ENCODE assay signal across 32 cellular contexts in genomic region chr12:51163795-51164194, GRCh38.
"Had no signal": no experiment of that assay in that cellular context is flagged by ENCODE, and none has a peak within 500 bp of the region (broad histone marks: within the 10 kb centered on the region; RNA-seq: fewer than 3 reads in every experiment).

No MANE protein-coding gene starts in this region.

- H3K4me3 ChIP-seq: adrenal gland, breast epithelium, cardiac muscle cell, coronary artery, esophagus squamous epithelium had no signal

- H3K36me3 ChIP-seq: adrenal gland, breast epithelium, cardiac muscle cell, WERI-Rb-1 had no signal

- FAIRE-seq: endometrium, endothelial cell of umbilical vein, frontal cortex had no signal

- DNase-seq: activated CD4-positive, alpha-beta memory T cell treated with anti-CD3 and anti-CD28 coated beads for 36 hours; activated CD4-positive, alpha-beta T cell treated with anti-CD3 and anti-CD28 coated beads for 36 hours; activated CD4-positive, alpha-beta T cell treated with anti-CD3 and anti-CD28 coated beads, Interleukin-2, amount 10 ng/mL, durations not matched to agents 24 days and 14 days; activated CD4-positive, CD25-positive, alpha-beta regulatory T cell; activated CD4-positive, CD25-positive, alpha-beta regulatory T cell treated with anti-CD3 and anti-CD28 coated beads, Interleukin-2, amount 50 U/mL, for 72 hours; activated CD8-positive, alpha-beta T cell treated with anti-CD3 and anti-CD28 coated beads, Interleukin-2, amount 10 ng/mL, durations not matched to agents 7 days and 5 days; activated gamma-delta T cell; activated naive CD4-positive, alpha-beta T cell; activated naive CD4-positive, alpha-beta T cell treated with anti-CD3 and anti-CD28 coated beads, Interleukin-2, amount 10 ng/mL, durations not matched to agents 7 days and 5 days; activated T-cell treated with anti-CD3 and anti-CD28 coated beads, Interleukin-2, amount 50 U/mL, for 48 hours; adrenal gland; amygdala; aorta; central memory CD4-positive, alpha-beta T cell; dermis blood vessel endothelial cell; effector CD4-positive, alpha-beta T cell; esophagus squamous epithelium; hippocampal formation; T-helper 1 cell; T-helper 17 cell; T1000; WERI-Rb-1 had no signal

- H3K27me3 Mint-ChIP-seq: activated CD4-positive, alpha-beta memory T cell treated with anti-CD3 and anti-CD28 coated beads for 36 hours; activated CD4-positive, alpha-beta T cell treated with anti-CD3 and anti-CD28 coated beads for 36 hours; activated CD4-positive, alpha-beta T cell treated with anti-CD3 and anti-CD28 coated beads, Interleukin-2, amount 10 ng/mL, durations not matched to agents 24 days and 14 days; activated naive CD4-positive, alpha-beta T cell treated with anti-CD3 and anti-CD28 coated beads, Interleukin-2, amount 10 ng/mL, durations not matched to agents 7 days and 5 days; T-helper 17 cell had no signal

- H3K9me3 Mint-ChIP-seq: activated CD4-positive, alpha-beta memory T cell treated with anti-CD3 and anti-CD28 coated beads for 36 hours; activated CD4-positive, alpha-beta T cell treated with anti-CD3 and anti-CD28 coated beads, Interleukin-2, amount 10 ng/mL, durations not matched to agents 24 days and 14 days; activated naive CD4-positive, alpha-beta T cell treated with anti-CD3 and anti-CD28 coated beads, Interleukin-2, amount 10 ng/mL, durations not matched to agents 7 days and 5 days; activated naive CD4-positive, alpha-beta T cell treated with anti-CD3 and anti-CD28 coated beads, Interleukin-2, amount 50 U/mL, for 72 hours; T-helper 2 cell treated with Interferon-gamma antibody and Interleukin-4, amounts not matched to agents 5 μg/mL and 100 μg/mL, for 36 hours had no signal

- H3K9me3 ChIP-seq: adrenal gland, breast epithelium, esophagus squamous epithelium had no signal

- H3K27me3 ChIP-seq: adrenal gland, breast epithelium, cardiac muscle cell, esophagus squamous epithelium had no signal

- H3K27ac Mint-ChIP-seq: activated CD4-positive, alpha-beta memory T cell treated with anti-CD3 and anti-CD28 coated beads for 36 hours; activated CD4-positive, alpha-beta T cell treated with anti-CD3 and anti-CD28 coated beads for 36 hours; activated CD4-positive, alpha-beta T cell treated with anti-CD3 and anti-CD28 coated beads, Interleukin-2, amount 10 ng/mL, durations not matched to agents 24 days and 14 days; activated CD8-positive, alpha-beta T cell treated with anti-CD3 and anti-CD28 coated beads, Interleukin-2, amount 10 ng/mL, durations not matched to agents 7 days and 5 days; activated naive CD4-positive, alpha-beta T cell treated with anti-CD3 and anti-CD28 coated beads, Interleukin-2, amount 10 ng/mL, durations not matched to agents 7 days and 5 days; activated naive CD4-positive, alpha-beta T cell treated with anti-CD3 and anti-CD28 coated beads, Interleukin-2, amount 50 U/mL, for 72 hours; brain; T-helper 2 cell treated with Interferon-gamma antibody and Interleukin-4, amounts not matched to agents 5 μg/mL and 100 μg/mL, for 36 hours had no signal

- H3K4me1 ChIP-seq: adrenal gland, breast epithelium had no signal

- H3K4me3 Mint-ChIP-seq: activated CD4-positive, alpha-beta memory T cell treated with anti-CD3 and anti-CD28 coated beads for 36 hours; activated CD4-positive, alpha-beta T cell treated with anti-CD3 and anti-CD28 coated beads for 36 hours; activated CD4-positive, alpha-beta T cell treated with anti-CD3 and anti-CD28 coated beads, Interleukin-2, amount 10 ng/mL, durations not matched to agents 24 days and 14 days; activated CD8-positive, alpha-beta T cell treated with anti-CD3 and anti-CD28 coated beads, Interleukin-2, amount 10 ng/mL, durations not matched to agents 7 days and 5 days; activated naive CD4-positive, alpha-beta T cell treated with anti-CD3 and anti-CD28 coated beads, Interleukin-2, amount 10 ng/mL, durations not matched to agents 7 days and 5 days; brain; T-helper 17 cell; T-helper 2 cell treated with Interferon-gamma antibody and Interleukin-4, amounts not matched to agents 5 μg/mL and 100 μg/mL, for 36 hours had no signal

- ATAC-seq: activated CD4-positive, alpha-beta T cell treated with anti-CD3 and anti-CD28 coated beads for 36 hours; activated CD8-positive, alpha-beta T cell treated with anti-CD3 and anti-CD28 coated beads, Interleukin-2, amount 10 ng/mL, durations not matched to agents 7 days and 5 days; activated naive CD4-positive, alpha-beta T cell treated with anti-CD3 and anti-CD28 coated beads, Interleukin-2, amount 50 U/mL, for 72 hours; T-helper 17 cell had no signal

- H3K27ac ChIP-seq: adrenal gland, breast epithelium, cardiac muscle cell, coronary artery, epithelial cell of prostate, esophagus squamous epithelium, WERI-Rb-1 had no signal
